ENCODE assay signal across 25 cellular contexts in the genomic region with DNA sequence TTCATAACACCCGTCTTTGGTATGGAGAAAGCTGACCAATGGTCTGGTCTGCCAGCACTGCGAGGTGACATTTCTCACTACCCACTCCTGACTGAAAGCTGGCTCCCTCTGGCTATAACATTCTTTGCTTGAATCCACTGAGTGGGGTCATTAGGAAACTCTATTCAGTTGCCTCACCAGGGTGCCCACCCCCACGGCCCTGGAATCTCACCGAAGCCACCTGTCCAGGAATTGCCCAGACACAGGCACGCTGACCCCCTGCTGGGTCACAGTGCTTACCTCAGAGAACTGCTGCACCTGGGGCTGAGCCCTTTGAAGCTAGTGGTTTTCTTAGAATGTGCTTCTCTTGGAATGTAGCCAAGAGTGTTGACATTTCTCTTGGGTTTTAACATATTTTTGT. TPM values are rescaled to one million over a fixed set of nuclear protein-coding genes. Genes with fewer than 3 reads are reported as not detected.
DNase-seq lines count a peak whose midpoint lies in the region; ATAC-seq and TF ChIP-seq lines count a peak whose summit lies in the region.
"Had no signal": no experiment of that assay in that cellular context is flagged by ENCODE, and none has a peak within 500 bp of the region (broad histone marks: within the 10 kb centered on the region; RNA-seq: fewer than 3 reads in every experiment).

No MANE protein-coding gene starts in this region.

- H3K9me3 ChIP-seq in iPS-20b (ENCODE audit: insufficient read depth, low read depth, low read length), result no peaks in the 10 kb centered on the region
- H3K9me3 ChIP-seq: BE2C, ovary, spleen, thyroid gland had no signal

- H3K9ac ChIP-seq in iPS-20b (ENCODE audit: low read depth, low read length), result no peak overlapping the region

- no peak; the same call in 1 of the 2 replicates for TF ChIP-seq RAD21 in Ishikawa (IDR thresholded peaks at IDR 0.05; ENCODE audit: low read depth)

- H3K27ac ChIP-seq in iPS-20b (ENCODE audit: low read length), result peak overlapping the region; percentile 45
- H3K27ac ChIP-seq: ovary, spleen, thyroid gland had no signal

- ATAC-seq in HG02642 (IDR thresholded peaks at IDR 0.05; ENCODE audit: poor library complexity, unreplicated experiment), result no peak
- ATAC-seq: esophagus mucosa; natural killer cell treated with Interleukin-12 subunit alpha and Interleukin-12 subunit beta and Interleukin-15 and Interleukin-18, amount 100 ng/mL, for 72 hours; stimulated activated naive CD8-positive, alpha-beta T cell treated with anti-CD3 and anti-CD28 coated beads, Interleukin-15, Interleukin-2, amounts not matched to agents 100 U/mL and 50 U/mL, for 24 hours had no signal

- in situ Hi-C loops in astrocyte of the cerebellum (cut with HindIII; ENCODE audit: low sequenced_read_pairs), result no loop called here

- H3K4me1 ChIP-seq in iPS-20b (ENCODE audit: insufficient read depth, low read length), result peaks cover 44% of the 10 kb centered on the region
- H3K4me1 ChIP-seq: BE2C, spleen had no signal

- no peaks in the 10 kb centered on the region for H3K27me3 ChIP-seq in iPS-20b (ENCODE audit: insufficient read depth, low read length)
- H3K27me3 ChIP-seq: BE2C, ovary, thyroid gland had no signal

- H3K4me3 ChIP-seq in astrocyte of the cerebellum (ENCODE audit: low read depth, low read length) (no peak overlapping the region), iPS-20b (ENCODE audit: low read length) (no peak overlapping the region)
- H3K4me3 ChIP-seq: ovary, spleen, thyroid gland had no signal

- DNase-seq in A172 (ENCODE audit: low spot score) (peak; percentile 25), astrocyte of the cerebellum (ENCODE audit: low read depth) (peak; percentile 57), NCI-H2171 treated with DMSO at 0.1 percent for 48 hours (lab: John Stamatoyannopoulos, UW) (no peak), NCI-H2107 (lab: John Stamatoyannopoulos, UW) (no peak), midbrain (lab: John Stamatoyannopoulos, UW) (no peak)
- DNase-seq: activated CD4-positive, alpha-beta T cell treated with anti-CD3 and anti-CD28 coated beads for 48 hours; activated naive CD4-positive, alpha-beta T cell treated with anti-CD3 and anti-CD28 coated beads, Interleukin-2, amount 50 U/mL, for 16 hours; aorta; BE2C; DMS79 treated with DMSO at 0.1 percent for 48 hours; effector CD8-positive, alpha-beta T cell; KBM-7; NCI-H1092; NCI-H2081; NCI-H446 treated with DMSO at 0.1 percent for 48 hours; ovary; spleen; stimulated activated CD4-positive, alpha-beta T cell treated with anti-CD3 and anti-CD28 coated beads, Interleukin-4, amount 100 ng/mL, for 24 hours; stimulated activated naive CD8-positive, alpha-beta T cell treated with anti-CD3 and anti-CD28 coated beads, Interleukin-15, Interleukin-2, amounts not matched to agents 100 U/mL and 50 U/mL, for 24 hours; thyroid gland had no signal

- no peak for TF ChIP-seq CTCF in astrocyte of the cerebellum (IDR thresholded peaks at IDR 0.05; ENCODE audit: low read depth, low read length, missing control alignments)

- peak; percentile 96 for TF ChIP-seq EP300 in Ishikawa (IDR thresholded peaks at IDR 0.05; ENCODE audit: borderline replicate concordance)

- H3K36me3 ChIP-seq in iPS-20b (ENCODE audit: insufficient read depth, low read depth, low read length), result no peaks in the 10 kb centered on the region
- H3K36me3 ChIP-seq: BE2C, ovary, spleen, thyroid gland had no signal

TF ChIP-seq in Ishikawa, 13 proteins besides CTCF, POLR2A, EP300 and RAD21:
- TF ChIP-seq, protein P1, sequence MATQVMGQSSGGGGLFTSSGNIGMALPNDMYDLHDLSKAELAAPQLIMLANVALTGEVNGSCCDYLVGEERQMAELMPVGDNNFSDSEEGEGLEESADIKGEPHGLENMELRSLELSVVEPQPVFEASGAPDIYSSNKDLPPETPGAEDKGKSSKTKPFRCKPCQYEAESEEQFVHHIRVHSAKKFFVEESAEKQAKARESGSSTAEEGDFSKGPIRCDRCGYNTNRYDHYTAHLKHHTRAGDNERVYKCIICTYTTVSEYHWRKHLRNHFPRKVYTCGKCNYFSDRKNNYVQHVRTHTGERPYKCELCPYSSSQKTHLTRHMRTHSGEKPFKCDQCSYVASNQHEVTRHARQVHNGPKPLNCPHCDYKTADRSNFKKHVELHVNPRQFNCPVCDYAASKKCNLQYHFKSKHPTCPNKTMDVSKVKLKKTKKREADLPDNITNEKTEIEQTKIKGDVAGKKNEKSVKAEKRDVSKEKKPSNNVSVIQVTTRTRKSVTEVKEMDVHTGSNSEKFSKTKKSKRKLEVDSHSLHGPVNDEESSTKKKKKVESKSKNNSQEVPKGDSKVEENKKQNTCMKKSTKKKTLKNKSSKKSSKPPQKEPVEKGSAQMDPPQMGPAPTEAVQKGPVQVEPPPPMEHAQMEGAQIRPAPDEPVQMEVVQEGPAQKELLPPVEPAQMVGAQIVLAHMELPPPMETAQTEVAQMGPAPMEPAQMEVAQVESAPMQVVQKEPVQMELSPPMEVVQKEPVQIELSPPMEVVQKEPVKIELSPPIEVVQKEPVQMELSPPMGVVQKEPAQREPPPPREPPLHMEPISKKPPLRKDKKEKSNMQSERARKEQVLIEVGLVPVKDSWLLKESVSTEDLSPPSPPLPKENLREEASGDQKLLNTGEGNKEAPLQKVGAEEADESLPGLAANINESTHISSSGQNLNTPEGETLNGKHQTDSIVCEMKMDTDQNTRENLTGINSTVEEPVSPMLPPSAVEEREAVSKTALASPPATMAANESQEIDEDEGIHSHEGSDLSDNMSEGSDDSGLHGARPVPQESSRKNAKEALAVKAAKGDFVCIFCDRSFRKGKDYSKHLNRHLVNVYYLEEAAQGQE (IDR thresholded peaks at IDR 0.05; ENCODE audit: low read depth), result no peak
- TF ChIP-seq YY1 (IDR thresholded peaks at IDR 0.05; ENCODE audit: low read depth) (peak; percentile 58; the same call in 1 of the 2 replicates), FOXM1 (IDR thresholded peaks at IDR 0.05; ENCODE audit: borderline replicate concordance, low read depth) (peak; percentile 89), CREB1 (IDR thresholded peaks at IDR 0.05; ENCODE audit: low read depth) (no peak; the same call in 1 of the 2 replicates), TEAD4 (IDR thresholded peaks at IDR 0.05) (peak; percentile 98), TAF1 (IDR thresholded peaks at IDR 0.05; ENCODE audit: low read depth) (no peak), NFIC (IDR thresholded peaks at IDR 0.05) (peak; percentile 92), CEBPB (IDR thresholded peaks at IDR 0.05) (peak; percentile 52), ZBTB7A (IDR thresholded peaks at IDR 0.05; ENCODE audit: low read depth) (no peak), EGR1 (IDR thresholded peaks at IDR 0.05) (peak; percentile 87), TCF12 (IDR thresholded peaks at IDR 0.05; ENCODE audit: low read depth) (peak; percentile 99)
- TF ChIP-seq, protein P2, sequence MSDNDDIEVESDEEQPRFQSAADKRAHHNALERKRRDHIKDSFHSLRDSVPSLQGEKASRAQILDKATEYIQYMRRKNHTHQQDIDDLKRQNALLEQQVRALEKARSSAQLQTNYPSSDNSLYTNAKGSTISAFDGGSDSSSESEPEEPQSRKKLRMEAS (IDR thresholded peaks at IDR 0.05), result peak; percentile 66
- TF ChIP-seq, protein P3, sequence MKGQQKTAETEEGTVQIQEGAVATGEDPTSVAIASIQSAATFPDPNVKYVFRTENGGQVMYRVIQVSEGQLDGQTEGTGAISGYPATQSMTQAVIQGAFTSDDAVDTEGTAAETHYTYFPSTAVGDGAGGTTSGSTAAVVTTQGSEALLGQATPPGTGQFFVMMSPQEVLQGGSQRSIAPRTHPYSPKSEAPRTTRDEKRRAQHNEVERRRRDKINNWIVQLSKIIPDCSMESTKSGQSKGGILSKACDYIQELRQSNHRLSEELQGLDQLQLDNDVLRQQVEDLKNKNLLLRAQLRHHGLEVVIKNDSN (IDR thresholded peaks at IDR 0.05), result peak; percentile 22; the same call in 1 of the 2 replicates

RNA-seq across cellular contexts. Expression of a gene that starts 28.6 kb away (rescaled TPM):
- 26.5 and 36.2 TPM in 2 replicates for total RNA-seq in A172 (2014; rRNA removed; shearing (Covaris generic))
- total RNA-seq: natural killer cell treated with Interleukin-12 subunit alpha and Interleukin-12 subunit beta and Interleukin-15 and Interleukin-18, amount 100 ng/mL, for 72 hours had no signal

Comparison
In these comparisons a context has a peak if more than half of its experiments do, and no peak if none do; other contexts are left out.
1. DNase-seq: peak in A172 (single experiment) and astrocyte of the cerebellum (single experiment); none in NCI-H2171 treated with DMSO at 0.1 percent for 48 hours (single experiment), NCI-H2107 (single experiment) and midbrain (single experiment).